11 cellular contexts compared by ENCODE assay signal in genomic region chr7:15604166-15604565, GRCh38. TPM values are rescaled to one million over a fixed set of nuclear protein-coding genes. Genes with fewer than 3 reads are reported as not detected.
"Had no signal": no experiment of that assay in that cellular context is flagged by ENCODE, and none has a peak within 500 bp of the region (broad histone marks: within the 10 kb centered on the region; RNA-seq: fewer than 3 reads in every experiment).

No MANE protein-coding gene starts in this region.

- DNase-seq: GM23248, GOT3, H7, HFFc6, Kasumi-1, KG1 had no signal

- H3K4me3 ChIP-seq: GM23248, HAP-1 had no signal

- H3K9ac ChIP-seq: GM23248 had no signal

- H2AFZ ChIP-seq: GM23248 had no signal

- ATAC-seq: HCT116 had no signal

- H3K27ac ChIP-seq: GM23248, HL-60 had no signal

- H3K36me3 ChIP-seq: HAP-1 had no signal

- H3K9me3 ChIP-seq: HAP-1 had no signal

RNA-seq across cellular contexts. Expression of gene AGMO, which starts 42.4 kb away (rescaled TPM):
- total RNA-seq: GM23248, HT1080 had no signal
- polyA plus RNA-seq: GM23248, IgD-negative memory B cell had no signal
